Comparison of ENCODE assay signal across 8 cellular contexts in genomic region chr16:17749706-17750105, GRCh38.
"Had no signal": no experiment of that assay in that cellular context is flagged by ENCODE, and none has a peak within 500 bp of the region (broad histone marks: within the 10 kb centered on the region; RNA-seq: fewer than 3 reads in every experiment).

No MANE protein-coding gene starts in this region.

- H3K4me3 ChIP-seq: GM12878 had no signal

- FAIRE-seq: G401.6, GM12878, GM12891, GM12892, GM18507, GM19239 had no signal

- ATAC-seq: GM12878 had no signal

- DNase-seq: GDM1, GF-D8 had no signal
